ENCODE assay signal across 1 cellular context in genomic region chr16:27236635-27237228, GRCh38.
A peak's percentile ranks its signal among the peaks of the same experiment; 100 is the strongest.
TF ChIP-seq lines count a peak whose summit lies in the region.

No MANE protein-coding gene starts in this region.

TF ChIP-seq in K562, 482 proteins besides CTCF, POLR2A, EP300 and RAD21:
- TF ChIP-seq ZNF717 (CRISPR knock-in tag; IDR thresholded peaks at IDR 0.05) (no peak), BRF2 (IDR thresholded peaks at IDR 0.05; ENCODE audit: borderline replicate concordance, insufficient read depth, insufficient read length) (no peak), ZNF57 (CRISPR knock-in tag; IDR thresholded peaks at IDR 0.05) (no peak), SMARCB1 (IDR thresholded peaks at IDR 0.05; ENCODE audit: insufficient read length, low read depth) (no peak), DDX20 (tag; IDR thresholded peaks at IDR 0.05; ENCODE audit: low read depth) (0 out of 2 replicates have a peak, but pooled peaks have one; percentile 10), DPF2 (IDR thresholded peaks at IDR 0.05) (no peak)
- TF ChIP-seq, protein P1, sequence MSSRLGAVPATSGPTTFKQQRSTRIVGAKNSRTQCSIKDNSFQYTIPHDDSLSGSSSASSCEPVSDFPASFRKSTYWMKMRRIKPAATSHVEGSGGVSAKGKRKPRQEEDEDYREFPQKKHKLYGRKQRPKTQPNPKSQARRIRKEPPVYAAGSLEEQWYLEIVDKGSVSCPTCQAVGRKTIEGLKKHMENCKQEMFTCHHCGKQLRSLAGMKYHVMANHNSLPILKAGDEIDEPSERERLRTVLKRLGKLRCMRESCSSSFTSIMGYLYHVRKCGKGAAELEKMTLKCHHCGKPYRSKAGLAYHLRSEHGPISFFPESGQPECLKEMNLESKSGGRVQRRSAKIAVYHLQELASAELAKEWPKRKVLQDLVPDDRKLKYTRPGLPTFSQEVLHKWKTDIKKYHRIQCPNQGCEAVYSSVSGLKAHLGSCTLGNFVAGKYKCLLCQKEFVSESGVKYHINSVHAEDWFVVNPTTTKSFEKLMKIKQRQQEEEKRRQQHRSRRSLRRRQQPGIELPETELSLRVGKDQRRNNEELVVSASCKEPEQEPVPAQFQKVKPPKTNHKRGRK (tag; IDR thresholded peaks at IDR 0.05) = no peak
